ENCODE assay signal across 11 cellular contexts in genomic region chr13:114026128-114026880, GRCh38.
DNase-seq lines count a peak whose midpoint lies in the region; ATAC-seq and TF ChIP-seq lines count a peak whose summit lies in the region.
"Had no signal": no experiment of that assay in that cellular context is flagged by ENCODE, and none has a peak within 500 bp of the region (broad histone marks: within the 10 kb centered on the region; RNA-seq: fewer than 3 reads in every experiment).

No MANE protein-coding gene starts in this region.

- peaks cover 26% of the 10 kb centered on the region for H3K4me1 ChIP-seq in muscle layer of colon (ENCODE audit: insufficient read depth, low read length)
- peaks cover 0 to 30% (median 15%) of the 10 kb centered on the region in 4 donors for H3K4me1 ChIP-seq in tibial artery
- H3K4me1 ChIP-seq: foreskin keratinocyte had no signal

- H3K4me3 ChIP-seq in muscle layer of colon (ENCODE audit: low read depth in 1 of 2, low read length in 2 of 2) (no peak overlapping the region), tibial artery (peak overlapping the region in 1 of 2 donors; percentile 25)

- no peak for ATAC-seq in GM21526 (IDR thresholded peaks at IDR 0.05; ENCODE audit: low FRiP score, unreplicated experiment)
- ATAC-seq: foreskin keratinocyte had no signal

- H3K27me3 ChIP-seq in muscle layer of colon (ENCODE audit: control insufficient read depth in 1 of 2, insufficient read depth in 2 of 2, low read length in 2 of 2) (no peaks in the 10 kb centered on the region), tibial artery (no peaks in the 10 kb centered on the region)
- H3K27me3 ChIP-seq: foreskin keratinocyte had no signal

- intact Hi-C loops in tibial artery (cut with DNase I; ENCODE audit: low total_unique reads) = no loop called here

- no peak overlapping the region for H3K9ac ChIP-seq in muscle layer of colon (ENCODE audit: low read length)

- H3K9me3 ChIP-seq in muscle layer of colon (ENCODE audit: low read length) (no peaks in the 10 kb centered on the region), tibial artery (no peaks in the 10 kb centered on the region)

- peak overlapping the region; percentile 41 for H3K27ac ChIP-seq in cingulate gyrus (ENCODE audit: low read depth, low read length)
- peak overlapping the region; percentile 39 for H3K27ac ChIP-seq in muscle layer of colon (ENCODE audit: low read depth, low read length)
- H3K27ac ChIP-seq in tibial artery = peak overlapping the region; percentile 50 to 61
- H3K27ac ChIP-seq: foreskin keratinocyte had no signal

- H3K36me3 ChIP-seq in muscle layer of colon (ENCODE audit: insufficient read depth, low read length) = peaks cover 19% of the 10 kb centered on the region
- H3K36me3 ChIP-seq in tibial artery = peaks cover 3 to 32% (median 23%) of the 10 kb centered on the region in 3 donors

- peak in 2 of 3 experiments; percentile 68 to 79 for DNase-seq in NCI-H1417 (lab: John Stamatoyannopoulos, UW)
- DNase-seq in NCI-H1417 treated with DMSO at 0.1 percent for 48 hours (lab: John Stamatoyannopoulos, UW) = no peak
- DNase-seq in tibial artery = peak in 1 of 2 donors; percentile 61
- DNase-seq in stimulated activated CD4-positive, alpha-beta T cell treated with anti-CD3 and anti-CD28 coated beads, Interleukin-4, amount 100 ng/mL, for 1 hour = no peak
- no peak for DNase-seq in NOMO-1 treated with DMSO at 0.1 percent for 48 hours (lab: John Stamatoyannopoulos, UW; ENCODE audit: unreplicated experiment)
- DNase-seq: 8988T; activated CD8-positive, alpha-beta memory T cell treated with anti-CD3 and anti-CD28 coated beads, Interleukin-2, amount 50 U/mL, for 4 hours; foreskin keratinocyte had no signal

- no peak for TF ChIP-seq CTCF in tibial artery (IDR thresholded peaks at IDR 0.05)

Comparison
In these comparisons a context has a peak if more than half of its experiments do, and no peak if none do; other contexts are left out.
1. DNase-seq: peak in NCI-H1417 (2 of 3); none in NCI-H1417 treated with DMSO at 0.1 percent for 48 hours (single experiment), stimulated activated CD4-positive, alpha-beta T cell treated with anti-CD3 and anti-CD28 coated beads, Interleukin-4, amount 100 ng/mL, for 1 hour (single experiment) and NOMO-1 treated with DMSO at 0.1 percent for 48 hours (single experiment).
2. Peak in every context shown above with its lines, with median percentiles within 50 percentile points of each other: H3K27ac ChIP-seq.